31 cellular contexts compared by ENCODE assay signal in genomic region chr20:48302149-48302548, GRCh38.
"Had no signal": no experiment of that assay in that cellular context is flagged by ENCODE, and none has a peak within 500 bp of the region (broad histone marks: within the 10 kb centered on the region; RNA-seq: fewer than 3 reads in every experiment).

No MANE protein-coding gene starts in this region.

- H3K4me1 Mint-ChIP-seq: natural killer cell; stimulated activated memory B cell treated with anti-CD40 and anti-IgM and Interleukin-4, amounts not matched to agents 10 μg/mL and 1 μg/mL and 100 μg/mL, for 72 hours; stimulated activated naive CD8-positive, alpha-beta T cell treated with anti-CD3 and anti-CD28 coated beads, Interleukin-15, amount 100 ng/mL, for 72 hours had no signal

- H3K4me3 ChIP-seq: neural progenitor cell, ovary, psoas muscle, skin epidermis, smooth muscle cell, spleen, suprapubic skin, testis, tibial artery, transverse colon, upper lobe of right lung, uterus had no signal

- H3K4me2 ChIP-seq: neural progenitor cell, smooth muscle cell had no signal

- H3K9me3 Mint-ChIP-seq: natural killer cell; nephron; stimulated activated naive CD8-positive, alpha-beta T cell treated with anti-CD3 and anti-CD28 coated beads, Interleukin-15, amount 100 ng/mL, for 72 hours had no signal

- H3K27me3 Mint-ChIP-seq: progenitor cell of endocrine pancreas had no signal

- H3K9ac ChIP-seq: neural progenitor cell, parathyroid adenoma had no signal

- H3K27ac ChIP-seq: neural progenitor cell, ovary, parathyroid adenoma, psoas muscle, skin epidermis, spleen, suprapubic skin, testis, tibial artery, transverse colon, upper lobe of right lung, uterus had no signal

- H3K27ac Mint-ChIP-seq: natural killer cell; nephron; neural progenitor cell; progenitor cell of endocrine pancreas; stimulated activated memory B cell treated with anti-CD40 and anti-IgM and Interleukin-4, amounts not matched to agents 10 μg/mL and 1 μg/mL and 100 μg/mL, for 72 hours; stimulated activated naive CD8-positive, alpha-beta T cell treated with anti-CD3 and anti-CD28 coated beads, Interleukin-15, amount 100 ng/mL, for 72 hours; type B pancreatic cell had no signal

- H3K36me3 ChIP-seq: neural progenitor cell, ovary, spleen, suprapubic skin, tibial artery, transverse colon, upper lobe of right lung, uterus had no signal

- H3K4me3 Mint-ChIP-seq: natural killer cell; nephron; stimulated activated memory B cell treated with anti-CD40 and anti-IgM and Interleukin-4, amounts not matched to agents 10 μg/mL and 1 μg/mL and 100 μg/mL, for 72 hours; stimulated activated naive CD8-positive, alpha-beta T cell treated with anti-CD3 and anti-CD28 coated beads, Interleukin-15, amount 100 ng/mL, for 72 hours; type B pancreatic cell had no signal

- DNase-seq: natural killer cell; occipital lobe; ovary; posterior cingulate gyrus; psoas muscle; right cardiac atrium; spleen; stimulated activated CD4-positive, alpha-beta T cell treated with anti-CD3 and anti-CD28 coated beads, Interleukin-12 subunit alpha, Interleukin-12 subunit beta, amount 100 ng/mL, for 4 hours; stimulated activated CD4-positive, alpha-beta T cell treated with anti-CD3 and anti-CD28 coated beads, Interleukin-1b, Interleukin-23, amount 100 ng/mL, for 48 hours; stimulated activated CD4-positive, alpha-beta T cell treated with anti-CD3 and anti-CD28 coated beads, Interleukin-4, amount 100 ng/mL, for 1 hour; stimulated activated CD4-positive, alpha-beta T cell treated with anti-CD3 and anti-CD28 coated beads, Interleukin-4, amount 100 ng/mL, for 4 hours; stimulated activated CD8-positive, alpha-beta memory T cell treated with anti-CD3 and anti-CD28 coated beads, Interleukin-4, amount 100 ng/mL, for 48 hours; stimulated activated naive CD4-positive, alpha-beta T cell; stimulated activated naive CD8-positive, alpha-beta T cell treated with anti-CD3 and anti-CD28 coated beads, Interleukin-15, amount 100 ng/mL, for 72 hours; stimulated activated naive CD8-positive, alpha-beta T cell treated with anti-CD3 and anti-CD28 coated beads, Interleukin-15, Interleukin-2, amounts not matched to agents 100 U/mL and 50 U/mL, for 24 hours; substantia nigra; testis; tibial artery; transverse colon; upper lobe of right lung; uterus had no signal

- H2AFZ ChIP-seq: neural progenitor cell, parathyroid adenoma had no signal

- H3K79me2 ChIP-seq: parathyroid adenoma had no signal

- H3K36me3 Mint-ChIP-seq: natural killer cell; neural progenitor cell; stimulated activated memory B cell treated with anti-CD40 and anti-IgM and Interleukin-4, amounts not matched to agents 10 μg/mL and 1 μg/mL and 100 μg/mL, for 72 hours; type B pancreatic cell had no signal

- H3K27me3 ChIP-seq: neural progenitor cell, ovary, testis, tibial artery, upper lobe of right lung, uterus had no signal

- ATAC-seq: natural killer cell; psoas muscle; right cardiac atrium; sciatic nerve; stimulated activated memory B cell treated with anti-CD40 and anti-IgM and Interleukin-4, amounts not matched to agents 10 μg/mL and 1 μg/mL and 100 μg/mL, for 72 hours; stimulated activated naive CD8-positive, alpha-beta T cell treated with anti-CD3 and anti-CD28 coated beads, Interleukin-15, amount 100 ng/mL, for 72 hours; stimulated activated naive CD8-positive, alpha-beta T cell treated with anti-CD3 and anti-CD28 coated beads, Interleukin-15, Interleukin-2, amounts not matched to agents 100 U/mL and 50 U/mL, for 24 hours; upper lobe of right lung had no signal

- H3K4me1 ChIP-seq: psoas muscle, spleen, testis, upper lobe of right lung had no signal

- H3K9me3 ChIP-seq: ovary, psoas muscle, suprapubic skin, testis, tibial artery, transverse colon, upper lobe of right lung, uterus had no signal
